12 cellular contexts compared by ENCODE assay signal in the genomic region with DNA sequence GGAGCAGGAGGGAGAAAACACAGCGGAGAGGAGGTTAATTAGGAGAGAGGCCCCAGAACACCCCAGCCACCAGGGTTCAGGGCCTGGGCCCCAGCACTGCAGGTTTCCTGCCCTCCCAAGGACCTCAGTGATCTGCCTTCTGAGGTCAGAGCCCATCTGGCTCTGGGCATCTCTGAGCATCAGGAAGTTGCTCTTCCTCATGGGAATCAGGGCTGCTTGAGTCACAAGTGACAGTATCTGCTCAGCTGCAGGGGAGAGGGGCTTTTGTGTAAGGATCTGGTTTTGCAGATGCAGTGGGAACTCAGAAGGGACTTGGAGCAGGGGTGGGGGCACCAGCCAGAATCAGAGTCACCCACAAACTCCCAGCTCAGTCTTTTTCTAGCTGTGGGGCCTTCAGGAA.
DNase-seq lines count a peak whose midpoint lies in the region; ATAC-seq, FAIRE-seq and TF ChIP-seq lines count a peak whose summit lies in the region.
"Had no signal": no experiment of that assay in that cellular context is flagged by ENCODE, and none has a peak within 500 bp of the region (broad histone marks: within the 10 kb centered on the region; RNA-seq: fewer than 3 reads in every experiment).

No MANE protein-coding gene starts in this region.

- no peak overlapping the region for H3K23ac ChIP-seq in mesenchymal stem cell (ENCODE audit: low read length in 2 of 2)

- H2BK15ac ChIP-seq in mesenchymal stem cell (ENCODE audit: low read depth, poor library complexity, severe bottlenecking): peak overlapping the region; percentile 56

- no peak overlapping the region for H3K18ac ChIP-seq in mesenchymal stem cell (ENCODE audit: low read depth in 1 of 2, low read length in 2 of 2)

- no peaks in the 10 kb centered on the region for H3K9me2 ChIP-seq in GM23248 (ENCODE audit: insufficient read depth)

- peak overlapping the region; percentile 83 for H4K91ac ChIP-seq in mesenchymal stem cell (ENCODE audit: low read length)

- H3K36me3 ChIP-seq in GM23248 (ENCODE audit: low read depth): no peaks in the 10 kb centered on the region
- no peaks in the 10 kb centered on the region for H3K36me3 ChIP-seq in mesenchymal stem cell (ENCODE audit: control insufficient read depth in 1 of 2, insufficient read depth in 2 of 2, low read depth in 1 of 2, low read length in 2 of 2)

- peaks cover 2% of the 10 kb centered on the region for H3K36me3 Mint-ChIP-seq in activated T-helper 1 cell treated with anti-CD3 and anti-CD28 coated beads, Interleukin-12 subunit alpha, Interleukin-12 subunit beta, Interleukin-2, Interleukin-4 antibody, amounts not matched to agents 30 ng/mL and 10 ng/mL and 1 ng/mL, durations not matched to agents 14 hours and 24 hours and 36 hours (ENCODE audit: low read depth)
- H3K36me3 Mint-ChIP-seq: activated naive CD4-positive, alpha-beta T cell treated with anti-CD3 and anti-CD28 coated beads, Interleukin-2, amount 50 U/mL, for 24 hours had no signal

- no peaks in the 10 kb centered on the region for H3K79me1 ChIP-seq in mesenchymal stem cell (replicated peaks; ENCODE audit: low read length, poor library complexity, severe bottlenecking)

- FAIRE-seq in GM12891 (lab: Jason Lieb, UNC): no peak

- H3K4me1 ChIP-seq in GM23248 (ENCODE audit: insufficient read depth) (peaks cover 47% of the 10 kb centered on the region), mesenchymal stem cell (ENCODE audit: control insufficient read depth, insufficient read depth, low read depth, low read length) (peaks cover 43% of the 10 kb centered on the region), foreskin keratinocyte (peaks cover 35% of the 10 kb centered on the region)

- H3F3A ChIP-seq in GM23248 (ENCODE audit: insufficient read depth): peaks cover 42% of the 10 kb centered on the region

- peak; percentile 71 for DNase-seq in NCI-H1092 treated with DMSO at 0.1 percent for 48 hours (lab: John Stamatoyannopoulos, UW)
- no peak for DNase-seq in NCI-H1092 (lab: John Stamatoyannopoulos, UW)
- DNase-seq in GM23248: peak; percentile 62
- no peak for DNase-seq in activated T-helper 1 cell treated with anti-CD3 and anti-CD28 coated beads, Interleukin-12 subunit alpha, Interleukin-12 subunit beta, Interleukin-2, Interleukin-4 antibody, amounts not matched to agents 30 ng/mL and 10 ng/mL and 1 ng/mL, durations not matched to agents 14 hours and 24 hours and 36 hours (ENCODE audit: low spot score)
- DNase-seq in mesenchymal stem cell: peak; percentile 33
- DNase-seq in foreskin keratinocyte: no peak
- DNase-seq in GM12891 (ENCODE audit: insufficient read length, low spot score): no peak
- DNase-seq in OCI-M1 (lab: John Stamatoyannopoulos, UW): no peak
- DNase-seq: activated B cell treated with CpG ODN at 0.5 μM for 24 hours; effector memory CD4-positive, alpha-beta T cell; stimulated activated CD4-positive, alpha-beta T cell treated with anti-CD3 and anti-CD28 coated beads, Interleukin-2, amount 100 ng/mL, for 24 hours had no signal

- no peak for ATAC-seq in foreskin keratinocyte

- H3K27me3 ChIP-seq in GM23248 (replicated peaks; ENCODE audit: insufficient read depth): no peaks in the 10 kb centered on the region
- peaks cover 0 to 17% of the 10 kb centered on the region in 2 experiments for H3K27me3 ChIP-seq in mesenchymal stem cell (ENCODE audit: control insufficient read depth in 1 of 2, insufficient read depth in 1 of 2, low read length in 2 of 2)
- no peaks in the 10 kb centered on the region for H3K27me3 ChIP-seq in foreskin keratinocyte

- peak overlapping the region; percentile 38 for H3K4me3 Mint-ChIP-seq in activated T-helper 1 cell treated with anti-CD3 and anti-CD28 coated beads, Interleukin-12 subunit alpha, Interleukin-12 subunit beta, Interleukin-2, Interleukin-4 antibody, amounts not matched to agents 30 ng/mL and 10 ng/mL and 1 ng/mL, durations not matched to agents 14 hours and 24 hours and 36 hours
- H3K4me3 Mint-ChIP-seq: activated B cell treated with CpG ODN at 0.5 μM for 24 hours; activated naive CD4-positive, alpha-beta T cell treated with anti-CD3 and anti-CD28 coated beads, Interleukin-2, amount 50 U/mL, for 24 hours had no signal

- TF ChIP-seq POLR2A in GM12891 (IDR thresholded peaks at IDR 0.05; ENCODE audit: low read depth, low read length): no peak

- no peak overlapping the region for H2BK120ac ChIP-seq in mesenchymal stem cell (ENCODE audit: low read depth, low read length)

- peak overlapping the region; percentile 15; the same call in 1 of the 2 replicates for H2AFZ ChIP-seq in GM23248
- no peak overlapping the region for H2AFZ ChIP-seq in mesenchymal stem cell (ENCODE audit: low read depth, low read length)

- H2BK12ac ChIP-seq in mesenchymal stem cell (ENCODE audit: low read length in 2 of 2): peak overlapping the region in 1 of 2 experiments; percentile 3

- peak overlapping the region; percentile 39 for H4K8ac ChIP-seq in mesenchymal stem cell (ENCODE audit: low read length)

- WGBS in GM23248 (ENCODE audit: low coverage in 1 of 2, low lambda C conversion rate in 2 of 2, missing lambda C conversion rate in 2 of 2), 2 experiments: 63% methylated on average over 1 of the region's 1 CpG; no CpG with 5 or more reads in 1 of the 2 experiments
- WGBS in mesenchymal stem cell: 79% methylated on average over 1 of the region's 1 CpG

- H3K27me3 Mint-ChIP-seq in activated T-helper 1 cell treated with anti-CD3 and anti-CD28 coated beads, Interleukin-12 subunit alpha, Interleukin-12 subunit beta, Interleukin-2, Interleukin-4 antibody, amounts not matched to agents 30 ng/mL and 10 ng/mL and 1 ng/mL, durations not matched to agents 14 hours and 24 hours and 36 hours (ENCODE audit: insufficient read depth): peaks cover 9% of the 10 kb centered on the region

- no peaks in the 10 kb centered on the region for H3K9me3 Mint-ChIP-seq in activated T-helper 1 cell treated with anti-CD3 and anti-CD28 coated beads, Interleukin-12 subunit alpha, Interleukin-12 subunit beta, Interleukin-2, Interleukin-4 antibody, amounts not matched to agents 30 ng/mL and 10 ng/mL and 1 ng/mL, durations not matched to agents 14 hours and 24 hours and 36 hours
- H3K9me3 Mint-ChIP-seq: activated B cell treated with CpG ODN at 0.5 μM for 24 hours; activated naive CD4-positive, alpha-beta T cell treated with anti-CD3 and anti-CD28 coated beads, Interleukin-2, amount 50 U/mL, for 24 hours had no signal

- H3K79me2 ChIP-seq in GM23248 (ENCODE audit: insufficient read depth): no peaks in the 10 kb centered on the region

- H3K27ac ChIP-seq in GM23248: peak overlapping the region; percentile 86
- H3K27ac ChIP-seq in mesenchymal stem cell (ENCODE audit: low read length, poor library complexity, severe bottlenecking): peak overlapping the region; percentile 98
- H3K27ac ChIP-seq in foreskin keratinocyte: no peak overlapping the region

- intact Hi-C loops in activated T-helper 1 cell treated with anti-CD3 and anti-CD28 coated beads, Interleukin-12 subunit alpha, Interleukin-12 subunit beta, Interleukin-2, Interleukin-4 antibody, amounts not matched to agents 30 ng/mL and 10 ng/mL and 1 ng/mL, durations not matched to agents 14 hours and 24 hours and 36 hours (cut with micrococcal nuclease): loop anchor here (10.0 kb wide), 1 partner anchor 1006 kb away; no protein-coding TSS in a partner anchor

- in situ Hi-C loops in GM23248 (cut with MboI): no loop called here

- H3K4me2 ChIP-seq in GM23248 (ENCODE audit: unreplicated experiment) (peak overlapping the region; percentile 61), mesenchymal stem cell (ENCODE audit: low read length, poor library complexity, severe bottlenecking) (no peak overlapping the region)

- H4K20me1 ChIP-seq in GM23248 (ENCODE audit: insufficient read depth): no peaks in the 10 kb centered on the region

- TF ChIP-seq CTCF in foreskin keratinocyte (conservative IDR thresholded peaks at IDR 0.05): no peak

- peak overlapping the region; percentile 95 for H3K27ac Mint-ChIP-seq in activated T-helper 1 cell treated with anti-CD3 and anti-CD28 coated beads, Interleukin-12 subunit alpha, Interleukin-12 subunit beta, Interleukin-2, Interleukin-4 antibody, amounts not matched to agents 30 ng/mL and 10 ng/mL and 1 ng/mL, durations not matched to agents 14 hours and 24 hours and 36 hours
- H3K27ac Mint-ChIP-seq: activated B cell treated with CpG ODN at 0.5 μM for 24 hours; activated naive CD4-positive, alpha-beta T cell treated with anti-CD3 and anti-CD28 coated beads, Interleukin-2, amount 50 U/mL, for 24 hours had no signal

- no peaks in the 10 kb centered on the region for H3K9me3 ChIP-seq in GM23248 (ENCODE audit: low read depth)
- no peaks in the 10 kb centered on the region for H3K9me3 ChIP-seq in mesenchymal stem cell (ENCODE audit: control insufficient read depth, low read length)

- peak overlapping the region; percentile 47 for H2BK5ac ChIP-seq in mesenchymal stem cell (ENCODE audit: low read depth, low read length, poor library complexity, severe bottlenecking)

- H3K9ac ChIP-seq in GM23248 (peak overlapping the region; percentile 57), mesenchymal stem cell (ENCODE audit: low read length) (peak overlapping the region; percentile 42)

- peak overlapping the region in 1 of 2 experiments; percentile 9 for H3K4ac ChIP-seq in mesenchymal stem cell (ENCODE audit: low read depth in 1 of 2, low read length in 2 of 2)

- H3K4me1 Mint-ChIP-seq in activated T-helper 1 cell treated with anti-CD3 and anti-CD28 coated beads, Interleukin-12 subunit alpha, Interleukin-12 subunit beta, Interleukin-2, Interleukin-4 antibody, amounts not matched to agents 30 ng/mL and 10 ng/mL and 1 ng/mL, durations not matched to agents 14 hours and 24 hours and 36 hours (ENCODE audit: low read depth): peaks cover 52% of the 10 kb centered on the region
- H3K4me1 Mint-ChIP-seq: activated naive CD4-positive, alpha-beta T cell treated with anti-CD3 and anti-CD28 coated beads, Interleukin-2, amount 50 U/mL, for 24 hours had no signal

- no peak overlapping the region for H3K4me3 ChIP-seq in GM23248
- no peak overlapping the region for H3K4me3 ChIP-seq in mesenchymal stem cell (ENCODE audit: insufficient read depth in 1 of 2, low read depth in 1 of 2, low read length in 2 of 2)

- H2AK5ac ChIP-seq in mesenchymal stem cell (ENCODE audit: low read length, severe bottlenecking): peak overlapping the region; percentile 54

- H3K14ac ChIP-seq in mesenchymal stem cell (ENCODE audit: low read length in 2 of 2): no peak overlapping the region

TF ChIP-seq in GM12891, 5 proteins besides CTCF, POLR2A, EP300 and RAD21:
- TF ChIP-seq TAF1 (IDR thresholded peaks at IDR 0.05; ENCODE audit: low read depth, low read length) (no peak), POU2F2 (IDR thresholded peaks at IDR 0.05; ENCODE audit: low read depth, low read length) (no peak), PAX5 (IDR thresholded peaks at IDR 0.05; ENCODE audit: insufficient read depth, low read length, severe bottlenecking) (no peak), POLR2AphosphoS5 (IDR thresholded peaks at IDR 0.05; ENCODE audit: low read depth, low read length) (no peak), SPI1 (IDR thresholded peaks at IDR 0.05; ENCODE audit: low read depth, low read length) (no peak)
TF ChIP-seq in GM12891: peak in this region for 0.

Comparison
In these comparisons a context has a peak if more than half of its experiments do, and no peak if none do; other contexts are left out.
1. DNase-seq: peak in NCI-H1092 treated with DMSO at 0.1 percent for 48 hours (single experiment), GM23248 (single experiment) and mesenchymal stem cell (single experiment); none in NCI-H1092 (single experiment), activated T-helper 1 cell treated with anti-CD3 and anti-CD28 coated beads, Interleukin-12 subunit alpha, Interleukin-12 subunit beta, Interleukin-2, Interleukin-4 antibody, amounts not matched to agents 30 ng/mL and 10 ng/mL and 1 ng/mL, durations not matched to agents 14 hours and 24 hours and 36 hours (single experiment), foreskin keratinocyte (0 of 2), GM12891 (single experiment) and OCI-M1 (single experiment).